Comparison of ENCODE assay signal across 1 cellular context in genomic region chr4:155811171-155811570, GRCh38.
TF ChIP-seq lines count a peak whose summit lies in the region.

No MANE protein-coding gene starts in this region.

TF ChIP-seq in HCT116, 20 proteins besides CTCF, POLR2A, EP300 and RAD21 (continued from another document):
- TF ChIP-seq REST (IDR thresholded peaks at IDR 0.05; ENCODE audit: low read depth) (no peak), FOSL1 (IDR thresholded peaks at IDR 0.05; ENCODE audit: low read depth) (no peak), ZBTB33 (IDR thresholded peaks at IDR 0.05; ENCODE audit: extremely low read depth, insufficient replicate concordance, low read length) (no peak), ELF1 (IDR thresholded peaks at IDR 0.05; ENCODE audit: borderline replicate concordance, low read depth) (no peak), CEBPB (IDR thresholded peaks at IDR 0.05; ENCODE audit: low read depth) (no peak), YY1 (IDR thresholded peaks at IDR 0.05; ENCODE audit: extremely low read depth, insufficient replicate concordance, low read depth, low read length) (no peak), POLR2AphosphoS5 (IDR thresholded peaks at IDR 0.05; ENCODE audit: low read depth, low read length) (no peak), EZH2 (IDR thresholded peaks at IDR 0.05) (no peak), SIN3A (IDR thresholded peaks at IDR 0.05; ENCODE audit: low read depth) (no peak), MAX (IDR thresholded peaks at IDR 0.05) (no peak)
